Comparison of ENCODE assay signal across 9 cellular contexts in genomic region chr1:51491166-51491981, GRCh38. TPM values are rescaled to one million over a fixed set of nuclear protein-coding genes. Genes with fewer than 3 reads are reported as not detected.
DNase-seq lines count a peak whose midpoint lies in the region; ATAC-seq and TF ChIP-seq lines count a peak whose summit lies in the region.
"Had no signal": no experiment of that assay in that cellular context is flagged by ENCODE, and none has a peak within 500 bp of the region (broad histone marks: within the 10 kb centered on the region; RNA-seq: fewer than 3 reads in every experiment).

No MANE protein-coding gene starts in this region.

- H3K9me3 ChIP-seq in DOHH2 (ENCODE audit: control insufficient read depth, insufficient read depth, low read length) = no peaks in the 10 kb centered on the region
- no peaks in the 10 kb centered on the region for H3K9me3 ChIP-seq in OCI-LY3 (ENCODE audit: insufficient read depth, low read length)
- no peaks in the 10 kb centered on the region for H3K9me3 ChIP-seq in lower lobe of right lung
- no peaks in the 10 kb centered on the region for H3K9me3 ChIP-seq in effector memory CD4-positive, alpha-beta T cell (ENCODE audit: control insufficient read depth, low read length)

- H3K27me3 ChIP-seq in DOHH2 (ENCODE audit: control insufficient read depth, low read length) = no peaks in the 10 kb centered on the region
- H3K27me3 ChIP-seq in OCI-LY3 (ENCODE audit: low read depth, low read length) = no peaks in the 10 kb centered on the region
- no peaks in the 10 kb centered on the region for H3K27me3 ChIP-seq in lower lobe of right lung (ENCODE audit: low read depth)
- no peaks in the 10 kb centered on the region for H3K27me3 ChIP-seq in effector memory CD4-positive, alpha-beta T cell (replicated peaks; ENCODE audit: control insufficient read depth, insufficient read depth, low read length, poor library complexity, severe bottlenecking)

- no peak overlapping the region for H2AFZ ChIP-seq in OCI-LY3 (ENCODE audit: low read depth, low read length)

- ATAC-seq in GM21526 (IDR thresholded peaks at IDR 0.05; ENCODE audit: low FRiP score, unreplicated experiment) (peak; percentile 41), lower lobe of right lung (peak; percentile 83 to 89), HG02571 (IDR thresholded peaks at IDR 0.05; ENCODE audit: unreplicated experiment) (no peak)

- TF ChIP-seq CTCF in DOHH2 (IDR thresholded peaks at IDR 0.05; ENCODE audit: low read depth, low read length, poor library complexity, severe bottlenecking) (no peak), OCI-LY3 (IDR thresholded peaks at IDR 0.05; ENCODE audit: low read depth, low read length) (no peak), lower lobe of right lung (IDR thresholded peaks at IDR 0.05) (no peak)

- no peak overlapping the region for H3K9ac ChIP-seq in OCI-LY3 (ENCODE audit: low read length)

- H3K4me3 ChIP-seq in DOHH2 (ENCODE audit: low read length) (peak overlapping the region; percentile 64), OCI-LY3 (ENCODE audit: low read length) (peak overlapping the region; percentile 22; the same call in 1 of the 2 replicates), lower lobe of right lung (no peak overlapping the region)
- H3K4me3 ChIP-seq in effector memory CD4-positive, alpha-beta T cell (ENCODE audit: insufficient read depth, low read depth, low read length, poor library complexity, severe bottlenecking) = no peak overlapping the region
- H3K4me3 ChIP-seq: skin epidermis had no signal

- DNase-seq in lower lobe of right lung = no peak
- DNase-seq in effector memory CD4-positive, alpha-beta T cell = no peak
- no peak for DNase-seq in hypothalamus (lab: John Stamatoyannopoulos, UW)
- DNase-seq in posterior cingulate gyrus = no peak

- H3K4me2 ChIP-seq in DOHH2 (ENCODE audit: low read length) (peak overlapping the region; percentile 79), OCI-LY3 (ENCODE audit: low read length) (peak overlapping the region; percentile 48)

- H3K36me3 ChIP-seq in DOHH2 (ENCODE audit: control insufficient read depth, low read length) (peaks cover 27% of the 10 kb centered on the region), OCI-LY3 (replicated peaks; ENCODE audit: low read depth, low read length) (peaks cover 6% of the 10 kb centered on the region), lower lobe of right lung (no peaks in the 10 kb centered on the region)
- H3K36me3 ChIP-seq in effector memory CD4-positive, alpha-beta T cell (ENCODE audit: control insufficient read depth, insufficient read depth, low read length) = no peaks in the 10 kb centered on the region

- H3K79me2 ChIP-seq in DOHH2 (ENCODE audit: control insufficient read depth, low read length) (peaks cover 100% of the 10 kb centered on the region), OCI-LY3 (ENCODE audit: low read length) (peaks cover 92% of the 10 kb centered on the region)

- intact Hi-C loops in lower lobe of right lung (cut with DNase I) (no loop called here), posterior cingulate gyrus (cut with DNase I) (no loop called here)

- peaks cover 90% of the 10 kb centered on the region for H3K4me1 ChIP-seq in DOHH2 (ENCODE audit: control insufficient read depth, low read length)
- H3K4me1 ChIP-seq in OCI-LY3 (ENCODE audit: low read length) = peaks cover 57% of the 10 kb centered on the region
- H3K4me1 ChIP-seq in lower lobe of right lung = peaks cover 69% of the 10 kb centered on the region
- H3K4me1 ChIP-seq in effector memory CD4-positive, alpha-beta T cell (ENCODE audit: control insufficient read depth, insufficient read depth, low read length, poor library complexity, severe bottlenecking) = peaks cover 12% of the 10 kb centered on the region

- peaks cover 14% of the 10 kb centered on the region for H4K20me1 ChIP-seq in DOHH2 (ENCODE audit: control insufficient read depth, insufficient read depth, low read depth, low read length)
- H4K20me1 ChIP-seq in OCI-LY3 (ENCODE audit: insufficient read depth, low read length) = peaks cover 14% of the 10 kb centered on the region

- no peaks in the 10 kb centered on the region for H3K9me2 ChIP-seq in DOHH2 (replicated peaks; ENCODE audit: control insufficient read depth, low read length)

- H3K27ac ChIP-seq in DOHH2 (ENCODE audit: low read depth, low read length) (peak overlapping the region; percentile 87), OCI-LY3 (ENCODE audit: low read length) (peak overlapping the region; percentile 74), lower lobe of right lung (no peak overlapping the region)
- H3K27ac ChIP-seq in effector memory CD4-positive, alpha-beta T cell (ENCODE audit: insufficient read depth, low read length, poor library complexity, severe bottlenecking) = no peak overlapping the region

- H3F3A ChIP-seq in DOHH2 (ENCODE audit: control insufficient read depth, insufficient read depth) = peaks cover 24% of the 10 kb centered on the region

RNA-seq across cellular contexts. Expression of gene EPS15, which starts 27.7 kb away (rescaled TPM):
- 90.2 TPM for total RNA-seq in lower lobe of right lung

Comparison
In these comparisons a context has a peak if more than half of its experiments do, and no peak if none do; other contexts are left out.
1. H3K27ac ChIP-seq: peak in DOHH2 (single experiment) and OCI-LY3 (single experiment); none in lower lobe of right lung (single experiment) and effector memory CD4-positive, alpha-beta T cell (single experiment).
2. H3K4me3 ChIP-seq: peak in DOHH2 (single experiment) and OCI-LY3 (single experiment); none in lower lobe of right lung (single experiment) and effector memory CD4-positive, alpha-beta T cell (single experiment).